Comparison of ENCODE assay signal across 14 cellular contexts in genomic region chr10:114017266-114017665, GRCh38. TPM values are rescaled to one million over a fixed set of nuclear protein-coding genes. Genes with fewer than 3 reads are reported as not detected.
"Had no signal": no experiment of that assay in that cellular context is flagged by ENCODE, and none has a peak within 500 bp of the region (broad histone marks: within the 10 kb centered on the region; RNA-seq: fewer than 3 reads in every experiment).

No MANE protein-coding gene starts in this region.

- H3K9me3 ChIP-seq: ovary had no signal

- H3K27ac ChIP-seq: heart left ventricle, neural progenitor cell, ovary, right atrium auricular region, stomach had no signal

- ATAC-seq: heart left ventricle, natural killer cell had no signal

- H3K4me1 ChIP-seq: stomach had no signal

- H3K4me3 ChIP-seq: heart left ventricle, neural progenitor cell, ovary, right atrium auricular region, stomach had no signal

- H3K36me3 Mint-ChIP-seq: neural progenitor cell had no signal

- H3K4me3 Mint-ChIP-seq: natural killer cell, neural progenitor cell had no signal

- H3K27me3 ChIP-seq: heart left ventricle, neural progenitor cell, ovary, right atrium auricular region, stomach had no signal

- H3K27ac Mint-ChIP-seq: natural killer cell, neural progenitor cell had no signal

- H3K36me3 ChIP-seq: heart left ventricle, neural progenitor cell, ovary, right atrium auricular region, stomach had no signal

- DNase-seq: dermis blood vessel endothelial cell; effector CD4-positive, alpha-beta T cell; heart left ventricle; mesendoderm; natural killer cell; nucleus accumbens; ovary; small intestine; stimulated activated CD4-positive, alpha-beta T cell treated with anti-CD3 and anti-CD28 coated beads, Interleukin-12 subunit alpha, Interleukin-12 subunit beta, amount 100 ng/mL, for 4 hours; stimulated activated naive CD4-positive, alpha-beta T cell; stomach had no signal

- H3K9me3 Mint-ChIP-seq: natural killer cell had no signal

RNA-seq across cellular contexts. Expression of gene ADRB1, which starts 26.4 kb away (rescaled TPM):
- total RNA-seq: fibroblast of lung had no signal
